In the genomic region with DNA sequence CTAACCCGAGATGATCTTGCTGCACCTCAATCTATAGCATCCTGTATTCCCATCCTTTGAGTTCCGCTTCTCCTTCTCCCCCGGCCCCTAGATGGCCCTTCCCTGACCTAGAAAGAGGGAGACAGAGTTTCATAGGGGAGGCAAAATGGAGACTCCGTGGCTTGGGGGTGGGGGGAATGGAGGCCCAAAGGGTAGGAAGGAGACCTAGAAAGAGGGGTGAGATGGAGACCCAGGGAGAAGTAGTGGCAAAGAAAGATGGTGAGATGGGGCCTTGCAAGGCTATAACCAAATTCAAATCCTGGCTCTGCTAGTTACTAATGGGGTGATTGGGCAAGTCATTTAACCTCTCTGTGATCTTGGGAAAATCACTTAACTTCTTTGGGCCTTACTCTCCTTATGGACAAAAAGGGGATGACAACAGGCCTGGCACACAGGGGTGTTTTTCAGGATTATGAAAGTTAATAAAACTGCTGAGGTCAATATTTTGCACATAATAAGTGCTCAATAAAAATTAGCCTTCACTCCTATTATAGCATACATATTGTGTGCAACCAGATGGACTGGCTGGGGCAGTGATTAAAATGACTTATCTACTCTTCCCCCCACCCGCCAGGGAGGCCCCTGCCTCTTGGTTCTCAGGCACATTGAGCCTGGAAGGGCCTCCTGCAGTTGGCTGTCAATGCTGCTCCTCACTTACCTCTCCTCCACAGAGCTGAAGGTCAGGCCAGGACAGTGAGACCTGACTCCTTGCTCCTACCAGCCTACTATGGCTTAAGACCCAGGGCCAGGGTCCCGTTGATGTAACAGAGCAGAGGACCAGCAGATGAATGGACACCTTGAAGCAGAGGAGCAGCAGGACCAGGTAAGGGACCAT, we compare ENCODE assay signal across 8 cellular contexts. TPM values are rescaled to one million over a fixed set of nuclear protein-coding genes. Genes with fewer than 3 reads are reported as not detected.
A peak's percentile ranks its signal among the peaks of the same experiment; 100 is the strongest.
DNase-seq lines count a peak whose midpoint lies in the region; TF ChIP-seq lines count a peak whose summit lies in the region.

No MANE protein-coding gene starts in this region.

- peaks cover 50% of the 10 kb centered on the region for H3K79me2 ChIP-seq in mammary epithelial cell (ENCODE audit: insufficient read depth, low read length)

- peak overlapping the region; percentile 93 for H3K27ac ChIP-seq in A673 (ENCODE audit: low read depth, low read length, poor library complexity, severe bottlenecking)
- H3K27ac ChIP-seq in HUES64 (ENCODE audit: low read depth, low read length) = peak overlapping the region; percentile 99
- H3K27ac ChIP-seq in mammary epithelial cell (ENCODE audit: insufficient read depth, low read depth, low read length) = peak overlapping the region; percentile 88

- 37% methylated on average over 5 of the region's 6 CpGs for WGBS in HUES64
- WGBS in mammary epithelial cell (ENCODE audit: low coverage, missing lambda C conversion rate) = 33% methylated on average over 6 of the region's 6 CpGs

- dilution Hi-C loops in mammary epithelial cell (cut with HindIII; ENCODE audit: low sequenced_read_pairs) = loop anchor here (5.0 kb wide), 1 partner anchor 108 kb away; the partner anchor contains the start of gene LMTK3

- in situ Hi-C loops in mammary epithelial cell (cut with MboI; ENCODE audit: low sequenced_read_pairs in 2 of 2) = no loop called here

- peak overlapping the region; percentile 89 for H3K4me3 ChIP-seq in A673 (ENCODE audit: low read depth, low read length, poor library complexity, severe bottlenecking)
- H3K4me3 ChIP-seq in HUES64 (ENCODE audit: low read length) = peak overlapping the region; percentile 97
- peak overlapping the region; percentile 57 to 63 (median 59) for H3K4me3 ChIP-seq in mammary epithelial cell (replicated peaks in 1 of 3; ENCODE audit: insufficient read depth in 1 of 3, low read depth in 2 of 3, low read length in 3 of 3)
- peak overlapping the region; percentile 99 for H3K4me3 ChIP-seq in mononuclear cell (ENCODE audit: low read length)

- H3K27me3 ChIP-seq in A673 (replicated peaks; ENCODE audit: insufficient read depth, low read depth, low read length, poor library complexity) (no peaks in the 10 kb centered on the region), HUES64 (ENCODE audit: insufficient read depth, low read length) (no peaks in the 10 kb centered on the region), mammary epithelial cell (ENCODE audit: insufficient read depth, low read length) (no peaks in the 10 kb centered on the region), mononuclear cell (ENCODE audit: insufficient read depth, low read length) (no peaks in the 10 kb centered on the region)

- POLR2A ChIA-PET in A673 (lab: Charles Lee; ENCODE audit: low non-redundant PET) = interaction anchor here (0.6 to 1.6 kb wide), 3 partner anchors 10 to 399 kb away, joined by 3 to 10 read pairs (median 5); no protein-coding TSS in a partner anchor

- H2AFZ ChIP-seq in mammary epithelial cell (ENCODE audit: low read depth, low read length) = peak overlapping the region; percentile 81

- TF ChIP-seq CTCF in A673 (conservative IDR thresholded peaks at IDR 0.05; ENCODE audit: low read depth, low read length) = no peak
- no peak for TF ChIP-seq CTCF in mammary epithelial cell (conservative IDR thresholded peaks at IDR 0.05 in 1 of 2, IDR thresholded peaks at IDR 0.05 in 1 of 2; ENCODE audit: extremely low read depth in 1 of 2, insufficient read depth in 1 of 2, low read depth in 1 of 2, low read length in 2 of 2)

- CTCF ChIA-PET in A673 (lab: Charles Lee) (interaction anchor here (1.0 kb wide), 1 partner anchor 12 kb away, joined by 3 read pairs; no protein-coding TSS in a partner anchor), mammary epithelial cell (lab: Charles Lee; ENCODE audit: low non-redundant PET) (interaction anchor here (0.5 to 0.6 kb wide), 2 partner anchors 220 to 305 kb away, joined by 3 read pairs; no protein-coding TSS in a partner anchor)

- DNase-seq in A673 (ENCODE audit: low spot score) (no peak), mammary epithelial cell (no peak), SK-N-DZ (ENCODE audit: low spot score) (no peak), medulla oblongata (ENCODE audit: extremely low spot score) (no peak), NCI-H446 (lab: John Stamatoyannopoulos, UW) (no peak), NCI-H1048 (lab: John Stamatoyannopoulos, UW) (no peak)

- BruUV-seq in A673 (replicated peaks; lab: Mats Ljungman, UMichigan) (TSS peak; percentile 78), mammary epithelial cell (replicated peaks; lab: Mats Ljungman, UMichigan) (TSS peak; percentile 74)

- H3K36me3 ChIP-seq in A673 (ENCODE audit: insufficient read depth, low read length, poor library complexity, severe bottlenecking) (peaks cover 32% of the 10 kb centered on the region), HUES64 (ENCODE audit: insufficient read depth, low read length) (peaks cover 35% of the 10 kb centered on the region), mammary epithelial cell (ENCODE audit: insufficient read depth, low read length) (peaks cover 23% of the 10 kb centered on the region)

- no peaks in the 10 kb centered on the region for H3K9me3 ChIP-seq in A673 (ENCODE audit: low read depth, low read length, poor library complexity, severe bottlenecking)
- no peaks in the 10 kb centered on the region for H3K9me3 ChIP-seq in HUES64 (ENCODE audit: insufficient read depth, low read depth, low read length)
- no peaks in the 10 kb centered on the region for H3K9me3 ChIP-seq in mammary epithelial cell (replicated peaks; ENCODE audit: insufficient read depth, low read length)
- no peaks in the 10 kb centered on the region for H3K9me3 ChIP-seq in mononuclear cell (ENCODE audit: low read depth, low read length)

- intact Hi-C loops in A673 (cut with micrococcal nuclease; ENCODE audit: unreplicated experiment) (no loop called here), mammary epithelial cell (cut with micrococcal nuclease) (loop anchor here (1.0 kb wide), 2 partner anchors 12 to 17 kb away; partner anchors contain the start of gene DBP)

- H3K4me1 ChIP-seq in A673 (ENCODE audit: insufficient read depth, low read length, poor library complexity, severe bottlenecking) (peaks cover 24% of the 10 kb centered on the region), HUES64 (ENCODE audit: insufficient read depth, low read length) (peaks cover 41% of the 10 kb centered on the region), mammary epithelial cell (ENCODE audit: insufficient read depth, low read length) (peaks cover 46% of the 10 kb centered on the region), mononuclear cell (ENCODE audit: insufficient read depth, low read length) (peaks cover 71% of the 10 kb centered on the region)

- H3K4me2 ChIP-seq in mammary epithelial cell (ENCODE audit: insufficient read depth, low read depth, low read length) = peak overlapping the region; percentile 73

- H4K20me1 ChIP-seq in mammary epithelial cell (ENCODE audit: insufficient read depth, low read length) = peaks cover 3% of the 10 kb centered on the region

- H3K9ac ChIP-seq in HUES64 (ENCODE audit: low read depth, low read length) (peak overlapping the region; percentile 83), mammary epithelial cell (ENCODE audit: insufficient read depth, low read length) (peak overlapping the region; percentile 80)

RNA-seq across cellular contexts. Expression of gene SPHK2, which starts 0.6 kb away (rescaled TPM):
- total RNA-seq in A673 (2021) (38.8 and 43.0 TPM in 2 replicates), mammary epithelial cell (10 to 100 TPM in 1 of 2 donors, 1 to 10 TPM in 1; 4.0 to 15.7 TPM), mononuclear cell (4.5 TPM)
- 34.3 TPM for polyA plus RNA-seq in HUES64 (2013, experiment 1 of 2)
- polyA plus RNA-seq in HUES64 (2013, experiment 2 of 2) = 32.1 TPM
- polyA plus RNA-seq in mammary epithelial cell = 6.0 TPM
- 0.47 TPM for polyA minus RNA-seq in mammary epithelial cell
- 10.2 and 16.4 TPM in 2 replicates for polyA plus RNA-seq in SK-N-DZ (2014; cell fraction: cytosol; rRNA removed)
- 15.7 and 17.2 TPM in 2 replicates for polyA plus RNA-seq in SK-N-DZ (2014; cell fraction: nucleus; rRNA removed)

RNA-seq across cellular contexts. Expression of gene RPL18, which starts 1.0 kb away (rescaled TPM):
- total RNA-seq in A673 (2021) = 1,417 and 1,448 TPM in 2 replicates
- 1,104 TPM for polyA plus RNA-seq in HUES64 (2013, experiment 1 of 2)
- 1,173 TPM for polyA plus RNA-seq in HUES64 (2013, experiment 2 of 2)
- total RNA-seq in mammary epithelial cell = 1,000 to 10,000 TPM; 1,261 to 1,652 TPM
- polyA plus RNA-seq in mammary epithelial cell = 2,143 TPM
- polyA minus RNA-seq in mammary epithelial cell = 987 TPM
- total RNA-seq in mononuclear cell = 2,431 TPM
- 2,124 and 2,804 TPM in 2 replicates for polyA plus RNA-seq in SK-N-DZ (2014; cell fraction: cytosol; rRNA removed)
- polyA plus RNA-seq in SK-N-DZ (2014; cell fraction: nucleus; rRNA removed) = 1,314 and 1,437 TPM in 2 replicates

RNA-seq across cellular contexts. Expression of gene FAM83E, which starts 5.1 kb away (rescaled TPM):
- 5.5 and 6.1 TPM in 2 replicates for total RNA-seq in A673 (2021)
- 1.1 TPM for polyA plus RNA-seq in HUES64 (2013, experiment 1 of 2)
- polyA plus RNA-seq in HUES64 (2013, experiment 2 of 2) = 1.3 TPM
- total RNA-seq in mammary epithelial cell = 1 to 10 TPM in 1 of 2 donors, under 1 TPM in 1; 0.33 to 3.2 TPM
- 0.07 TPM for polyA plus RNA-seq in mammary epithelial cell
- polyA minus RNA-seq in mammary epithelial cell = not detected
- 0.73 TPM for total RNA-seq in mononuclear cell
- 0.27 and 1.0 TPM in 2 replicates for polyA plus RNA-seq in SK-N-DZ (2014; cell fraction: cytosol; rRNA removed)
- polyA plus RNA-seq in SK-N-DZ (2014; cell fraction: nucleus; rRNA removed) = 2.0 and 2.1 TPM in 2 replicates

RNA-seq across cellular contexts. Expression of gene SPACA4, which starts 13.4 kb away (rescaled TPM):
- not detected in 2 replicates for total RNA-seq in A673 (2021)
- not detected for polyA plus RNA-seq in HUES64 (2013, experiment 1 of 2)
- not detected for polyA plus RNA-seq in HUES64 (2013, experiment 2 of 2)
- not detected for total RNA-seq in mammary epithelial cell
- not detected for polyA plus RNA-seq in mammary epithelial cell
- polyA minus RNA-seq in mammary epithelial cell = not detected
- not detected for total RNA-seq in mononuclear cell
- polyA plus RNA-seq in SK-N-DZ (2014; cell fraction: cytosol; rRNA removed) = not detected in 2 replicates
- polyA plus RNA-seq in SK-N-DZ (2014; cell fraction: nucleus; rRNA removed) = not detected in 2 replicates

RNA-seq across cellular contexts. Expression of gene DBP, which starts 17.2 kb away (rescaled TPM):
- total RNA-seq in A673 (2021) (14.2 and 22.1 TPM in 2 replicates), mammary epithelial cell (1 to 10 TPM in 1 of 2 donors, under 1 TPM in 1; 0.73 to 2.2 TPM), mononuclear cell (28.2 TPM)
- 5.3 TPM for polyA plus RNA-seq in HUES64 (2013, experiment 1 of 2)
- 5.3 TPM for polyA plus RNA-seq in HUES64 (2013, experiment 2 of 2)
- 0.69 TPM for polyA plus RNA-seq in mammary epithelial cell
- polyA minus RNA-seq in mammary epithelial cell = not detected
- polyA plus RNA-seq in SK-N-DZ (2014; cell fraction: cytosol; rRNA removed) = 13.1 and 18.3 TPM in 2 replicates
- polyA plus RNA-seq in SK-N-DZ (2014; cell fraction: nucleus; rRNA removed) = 7.2 and 8.8 TPM in 2 replicates
